In genomic region chr14:91317381-91318313, GRCh38 we compare ENCODE assay signal across 8 cellular contexts.
A peak's percentile ranks its signal among the peaks of the same experiment; 100 is the strongest.
DNase-seq lines count a peak whose midpoint lies in the region; TF ChIP-seq lines count a peak whose summit lies in the region.

No MANE protein-coding gene starts in this region.

- no peak for TF ChIP-seq CTCF in GM10248 (IDR thresholded peaks at IDR 0.05; ENCODE audit: control extremely low read depth, extremely low read depth, low read depth, missing control alignments)
- peak; percentile 26 for TF ChIP-seq CTCF in fibroblast of pulmonary artery (IDR thresholded peaks at IDR 0.05; ENCODE audit: low read length, missing control alignments)

- no peak overlapping the region for H3K4me3 ChIP-seq in fibroblast of pulmonary artery (replicated peaks; ENCODE audit: low read depth, low read length)

- CTCF ChIA-PET in GM10248 (lab: Yijun Ruan, JAX), result interaction anchor here (0.7 to 1.6 kb wide), 8 partner anchors 10 to 102 kb away, joined by 3 to 6 read pairs (median 4); no protein-coding TSS in a partner anchor

- POLR2A ChIA-PET in GM10248 (lab: Yijun Ruan, JAX), result no interaction called here

- DNase-seq in GM10248 (ENCODE audit: extremely low spot score) (peak; percentile 38), NCI-H2196 (lab: John Stamatoyannopoulos, UW; ENCODE audit: unreplicated experiment) (peak; percentile 13), activated T-cell treated with anti-CD3 and anti-CD28 coated beads for 4 hours (peak; percentile 58), fibroblast of pulmonary artery (ENCODE audit: low read depth) (peak; percentile 58), HuH-7.5 (ENCODE audit: low spot score) (no peak), NCI-H1436 treated with DMSO at 0.1 percent for 48 hours (lab: John Stamatoyannopoulos, UW) (no peak), SHP77 (lab: John Stamatoyannopoulos, UW) (no peak)
- peak; percentile 51 to 75 for DNase-seq in stimulated activated CD4-positive, alpha-beta T cell treated with anti-CD3 and anti-CD28 coated beads, Interleukin-2, amount 100 ng/mL, for 48 hours

Comparison
In these comparisons a context has a peak if more than half of its experiments do, and no peak if none do; other contexts are left out.
1. DNase-seq: peak in GM10248 (single experiment), NCI-H2196 (single experiment), activated T-cell treated with anti-CD3 and anti-CD28 coated beads for 4 hours (single experiment), fibroblast of pulmonary artery (single experiment) and stimulated activated CD4-positive, alpha-beta T cell treated with anti-CD3 and anti-CD28 coated beads, Interleukin-2, amount 100 ng/mL, for 48 hours (2 of 2); none in HuH-7.5 (single experiment), NCI-H1436 treated with DMSO at 0.1 percent for 48 hours (single experiment) and SHP77 (0 of 2).